Comparison of ENCODE assay signal across 33 cellular contexts in genomic region chr13:40676007-40676406, GRCh38.
"Had no signal": no experiment of that assay in that cellular context is flagged by ENCODE, and none has a peak within 500 bp of the region (broad histone marks: within the 10 kb centered on the region; RNA-seq: fewer than 3 reads in every experiment).

No MANE protein-coding gene starts in this region.

- H3K4me1 ChIP-seq: adrenal gland, breast epithelium had no signal

- H3K36me3 ChIP-seq: adrenal gland, brain microvascular endothelial cell, breast epithelium, WERI-Rb-1 had no signal

- DNase-seq: activated CD4-positive, alpha-beta memory T cell treated with anti-CD3 and anti-CD28 coated beads for 36 hours; activated CD4-positive, alpha-beta T cell treated with anti-CD3 and anti-CD28 coated beads for 1 hour; activated CD4-positive, alpha-beta T cell treated with anti-CD3 and anti-CD28 coated beads for 36 hours; activated CD4-positive, alpha-beta T cell treated with anti-CD3 and anti-CD28 coated beads for 48 hours; activated CD4-positive, alpha-beta T cell treated with anti-CD3 and anti-CD28 coated beads, Interleukin-2, amount 10 ng/mL, durations not matched to agents 7 days and 5 days; activated CD4-positive, CD25-positive, alpha-beta regulatory T cell; activated CD8-positive, alpha-beta memory T cell treated with anti-CD3 and anti-CD28 coated beads, Interleukin-2, amount 50 U/mL, for 4 hours; activated CD8-positive, alpha-beta T cell treated with anti-CD3 and anti-CD28 coated beads for 36 hours; activated gamma-delta T cell treated with Interleukin-2 at 50 U/mL for 16 hours; activated naive CD4-positive, alpha-beta T cell; activated naive CD4-positive, alpha-beta T cell treated with anti-CD3 and anti-CD28 coated beads for 36 hours; activated naive CD4-positive, alpha-beta T cell treated with anti-CD3 and anti-CD28 coated beads, Interleukin-2, amount 50 U/mL, for 16 hours; activated naive CD8-positive, alpha-beta T cell treated with anti-CD3 and anti-CD28 coated beads for 36 hours; activated T-cell treated with anti-CD3 and anti-CD28 coated beads for 4 hours; activated T-cell treated with anti-CD3 and anti-CD28 coated beads, Interleukin-2, amount 50 U/mL, for 1 hour; activated T-cell treated with anti-CD3 and anti-CD28 coated beads, Interleukin-2, amount 50 U/mL, for 4 hours; activated T-cell treated with anti-CD3 and anti-CD28 coated beads, Interleukin-2, amount 50 U/mL, for 72 hours; adrenal gland; amniotic stem cell; aorta; body of pancreas; brain microvascular endothelial cell; central memory CD4-positive, alpha-beta T cell; T-helper 9 cell; WERI-Rb-1 had no signal

- H3K4me3 ChIP-seq: adrenal gland, body of pancreas, breast epithelium had no signal

- FAIRE-seq: astrocyte, colon, TTC549 had no signal

- ATAC-seq: activated CD4-positive, alpha-beta T cell treated with anti-CD3 and anti-CD28 coated beads for 36 hours; activated CD4-positive, CD25-positive, alpha-beta regulatory T cell treated with anti-CD3 and anti-CD28 coated beads, Interleukin-2, amount 50 U/mL, for 24 hours; activated CD8-positive, alpha-beta T cell treated with anti-CD3 and anti-CD28 coated beads for 36 hours; activated naive CD4-positive, alpha-beta T cell treated with anti-CD3 and anti-CD28 coated beads, Interleukin-2, amount 50 U/mL, for 72 hours; activated T-cell treated with anti-CD3 and anti-CD28 coated beads, Interleukin-2, amount 50 U/mL, for 4 hours; activated T-cell treated with anti-CD3 and anti-CD28 coated beads, Interleukin-2, amount 50 U/mL, for 72 hours; activated T-helper 17 cell treated with anti-CD3 and anti-CD28 coated beads, Interleukin-2, amount 50 U/mL, for 72 hours; body of pancreas; WTC11 had no signal

- H3K9me3 ChIP-seq: adrenal gland, body of pancreas, breast epithelium had no signal

- H3K27ac ChIP-seq: adrenal gland, body of pancreas, brain microvascular endothelial cell, breast epithelium, WERI-Rb-1 had no signal

- H3K27me3 ChIP-seq: adrenal gland, body of pancreas, brain microvascular endothelial cell, breast epithelium had no signal
